Comparison of ENCODE assay signal across 11 cellular contexts in genomic region chr6:6399568-6399967, GRCh38.
"Had no signal": no experiment of that assay in that cellular context is flagged by ENCODE, and none has a peak within 500 bp of the region (broad histone marks: within the 10 kb centered on the region; RNA-seq: fewer than 3 reads in every experiment).

No MANE protein-coding gene starts in this region.

- H3K4me2 ChIP-seq: GM23338 had no signal

- H3K4me3 Mint-ChIP-seq: GM23338, H9, HFFc6 had no signal

- ATAC-seq: GM23338, HCT116 had no signal

- FAIRE-seq: H1, H54 had no signal

- H2AFZ ChIP-seq: GM23248, GM23338 had no signal

- H3K4me3 ChIP-seq: GM23248, GM23338, HAP-1 had no signal

- H3K9ac ChIP-seq: GM23248 had no signal

- H3K27ac ChIP-seq: GM23248 had no signal

- DNase-seq: GM23248, GOT3, H7, H9, HCEC 1CT, HFFc6 had no signal

- H3K9me3 Mint-ChIP-seq: GM23338, H9 had no signal

- H3K36me3 ChIP-seq: HAP-1 had no signal

- H3K9me3 ChIP-seq: HAP-1 had no signal

- H3K4me1 ChIP-seq: HAP-1 had no signal

- H3K4me1 Mint-ChIP-seq: GM23338, H9 had no signal

- H3K27ac Mint-ChIP-seq: GM23338, H9, HFFc6 had no signal
